ENCODE assay signal across 8 cellular contexts in genomic region chr1:25245393-25245792, GRCh38. TPM values are rescaled to one million over a fixed set of nuclear protein-coding genes. Genes with fewer than 3 reads are reported as not detected.
DNase-seq lines count a peak whose midpoint lies in the region; FAIRE-seq and TF ChIP-seq lines count a peak whose summit lies in the region.

No MANE protein-coding gene starts in this region.

- peak overlapping the region; percentile 86 for H3K4me2 ChIP-seq in OCI-LY3 (ENCODE audit: low read length)
- peak overlapping the region; percentile 86 for H3K4me2 ChIP-seq in endothelial cell of umbilical vein (ENCODE audit: insufficient read depth, low read length)

- TF ChIP-seq POLR2A in endothelial cell of umbilical vein (IDR thresholded peaks at IDR 0.05; ENCODE audit: low read depth, low read length): no peak

- H3K9ac ChIP-seq in OCI-LY3 (ENCODE audit: low read length) (no peak overlapping the region), endothelial cell of umbilical vein (replicated peaks; ENCODE audit: extremely low read depth, insufficient read depth, low read length) (peak overlapping the region; percentile 98)

- H3K9me3 ChIP-seq in CD4-positive, alpha-beta memory T cell (ENCODE audit: control insufficient read depth in 1 of 2, low read length in 2 of 2): no peaks in the 10 kb centered on the region
- no peaks in the 10 kb centered on the region for H3K9me3 ChIP-seq in OCI-LY3 (ENCODE audit: insufficient read depth, low read length)
- H3K9me3 ChIP-seq in endothelial cell of umbilical vein (replicated peaks; ENCODE audit: control insufficient read depth, insufficient read depth, low read length): no peaks in the 10 kb centered on the region

- H3K4me3 Mint-ChIP-seq in CD4-positive, alpha-beta memory T cell: peak overlapping the region; percentile 96 to 100 (median 98)
- peak overlapping the region; percentile 91 for H3K4me3 Mint-ChIP-seq in osteocyte (ENCODE audit: unreplicated experiment)

- DNase-seq in CD4-positive, alpha-beta memory T cell: no peak
- DNase-seq in endothelial cell of umbilical vein (ENCODE audit: low read depth, low spot score) (no peak), osteocyte (ENCODE audit: extremely low spot score, unreplicated experiment) (no peak), NCI-H774 (lab: John Stamatoyannopoulos, UW) (no peak), AG08395 (ENCODE audit: low spot score) (no peak), NCI-H446 treated with DMSO at 0.1 percent for 48 hours (lab: John Stamatoyannopoulos, UW) (no peak), HuH-7 (ENCODE audit: low spot score) (no peak)

- dilution Hi-C loops in endothelial cell of umbilical vein (cut with MboI; ENCODE audit: extremely low pct_ligation_motif_present, low sequenced_read_pairs): no loop called here

- BruUV-seq in endothelial cell of umbilical vein (replicated peaks; lab: Mats Ljungman, UMichigan): no TSS peak

- no peak for FAIRE-seq in endothelial cell of umbilical vein (lab: Jason Lieb, UNC)

- CTCF ChIA-PET in CD4-positive, alpha-beta memory T cell (lab: Charles Lee; ENCODE audit: partially characterized antibody): interaction anchor here (1.1 to 2.0 kb wide), 2 partner anchors 10 to 13 kb away, joined by 3 to 7 read pairs; partner anchors contain the start of gene SYF2
- CTCF ChIA-PET in endothelial cell of umbilical vein (lab: Charles Lee): no interaction called here

- H3K4me3 ChIP-seq in CD4-positive, alpha-beta memory T cell (ENCODE audit: low read length in 2 of 2): peak overlapping the region in 1 of 2 donors; percentile 98
- peak overlapping the region; percentile 97 for H3K4me3 ChIP-seq in OCI-LY3 (ENCODE audit: low read length)
- peak overlapping the region; percentile 7 to 97 (median 68) for H3K4me3 ChIP-seq in endothelial cell of umbilical vein (replicated peaks in 1 of 3; ENCODE audit: insufficient read depth in 1 of 3, low read depth in 1 of 3, low read length in 3 of 3)

- peaks cover 35% of the 10 kb centered on the region for H3K79me2 ChIP-seq in OCI-LY3 (ENCODE audit: low read length)
- peaks cover 38% of the 10 kb centered on the region for H3K79me2 ChIP-seq in endothelial cell of umbilical vein (ENCODE audit: control insufficient read depth, insufficient read depth, low read length)

- peaks cover 42% of the 10 kb centered on the region for H3K36me3 ChIP-seq in CD4-positive, alpha-beta memory T cell (ENCODE audit: insufficient read depth, low read length)
- H3K36me3 ChIP-seq in OCI-LY3 (replicated peaks; ENCODE audit: low read depth, low read length) (peaks cover 40% of the 10 kb centered on the region), endothelial cell of umbilical vein (ENCODE audit: control insufficient read depth in 2 of 2, extremely low read depth in 1 of 2, insufficient read depth in 2 of 2, low read length in 2 of 2) (peaks cover 7 to 27% of the 10 kb centered on the region in 2 experiments)

- peak overlapping the region; percentile 97 for H3K27ac ChIP-seq in CD4-positive, alpha-beta memory T cell (ENCODE audit: low read depth, low read length)
- H3K27ac ChIP-seq in OCI-LY3 (ENCODE audit: low read length) (no peak overlapping the region), endothelial cell of umbilical vein (ENCODE audit: insufficient read depth, low read depth, low read length) (no peak overlapping the region)

- peaks cover 63% of the 10 kb centered on the region for H3K4me1 ChIP-seq in CD4-positive, alpha-beta memory T cell (ENCODE audit: insufficient read depth, low read length)
- peaks cover 15% of the 10 kb centered on the region for H3K4me1 ChIP-seq in OCI-LY3 (ENCODE audit: low read length)
- H3K4me1 ChIP-seq in endothelial cell of umbilical vein (ENCODE audit: control insufficient read depth, extremely low read depth, insufficient read depth, low read length): peaks cover 26% of the 10 kb centered on the region

- no peak overlapping the region for H2AFZ ChIP-seq in OCI-LY3 (ENCODE audit: low read depth, low read length)
- H2AFZ ChIP-seq in endothelial cell of umbilical vein (ENCODE audit: low read depth, low read length): no peak overlapping the region

- H3K36me3 Mint-ChIP-seq in CD4-positive, alpha-beta memory T cell: peaks cover 48 to 69% of the 10 kb centered on the region in 2 donors
- H3K36me3 Mint-ChIP-seq in osteocyte (ENCODE audit: unreplicated experiment): peaks cover 41% of the 10 kb centered on the region

- H3K9me1 ChIP-seq in endothelial cell of umbilical vein (replicated peaks; ENCODE audit: control insufficient read depth, extremely low read depth, insufficient read depth, low read length): no peaks in the 10 kb centered on the region

- H3K27ac Mint-ChIP-seq in CD4-positive, alpha-beta memory T cell: peak overlapping the region; percentile 99 to 100 (median 100)
- peak overlapping the region; percentile 98 for H3K27ac Mint-ChIP-seq in osteocyte (ENCODE audit: unreplicated experiment)

- intact Hi-C loops in CD4-positive, alpha-beta memory T cell (cut with micrococcal nuclease): loop anchor here (10.0 kb wide), 2 partner anchors 549 to 879 kb away; no protein-coding TSS in a partner anchor
- intact Hi-C loops in endothelial cell of umbilical vein (cut with micrococcal nuclease): loop anchor here (5.0 kb wide), 3 partner anchors 92 to 277 kb away; partner anchors contain the start of gene TMEM50A

- peaks cover 30 to 84% (median 49%) of the 10 kb centered on the region in 4 donors for H3K4me1 Mint-ChIP-seq in CD4-positive, alpha-beta memory T cell
- peaks cover 46% of the 10 kb centered on the region for H3K4me1 Mint-ChIP-seq in osteocyte (ENCODE audit: unreplicated experiment)

- no peaks in the 10 kb centered on the region for H3K27me3 ChIP-seq in CD4-positive, alpha-beta memory T cell (ENCODE audit: insufficient read depth, low read length)
- H3K27me3 ChIP-seq in OCI-LY3 (ENCODE audit: low read depth, low read length) (no peaks in the 10 kb centered on the region), endothelial cell of umbilical vein (ENCODE audit: control insufficient read depth in 2 of 2, insufficient read depth in 2 of 2, low read length in 2 of 2) (no peaks in the 10 kb centered on the region)

- peaks cover 19% of the 10 kb centered on the region for H4K20me1 ChIP-seq in OCI-LY3 (ENCODE audit: insufficient read depth, low read length)
- H4K20me1 ChIP-seq in endothelial cell of umbilical vein (replicated peaks; ENCODE audit: control insufficient read depth, extremely low read depth, insufficient read depth, low read length): peaks cover 15% of the 10 kb centered on the region

- TF ChIP-seq CTCF in OCI-LY3 (IDR thresholded peaks at IDR 0.05; ENCODE audit: low read depth, low read length): no peak
- no peak for TF ChIP-seq CTCF in endothelial cell of umbilical vein (IDR thresholded peaks at IDR 0.05; ENCODE audit: extremely low read depth in 1 of 2, insufficient read depth in 1 of 2, low read depth in 1 of 2, low read length in 2 of 2)
- no peak for TF ChIP-seq CTCF in osteocyte (IDR thresholded peaks at IDR 0.05)

- peaks cover 0 to 2% of the 10 kb centered on the region in 2 donors for H3K27me3 Mint-ChIP-seq in CD4-positive, alpha-beta memory T cell
- H3K27me3 Mint-ChIP-seq in osteocyte (ENCODE audit: unreplicated experiment): no peaks in the 10 kb centered on the region

- POLR2A ChIA-PET in CD4-positive, alpha-beta memory T cell (lab: Charles Lee; ENCODE audit: partially characterized antibody): interaction anchor here (0.6 to 6.8 kb wide), 6 partner anchors 13 to 1430 kb away, joined by 3 to 96 read pairs (median 3); partner anchors contain the start of gene SYF2
- POLR2A ChIA-PET in endothelial cell of umbilical vein (lab: Charles Lee): interaction anchor here (1.0 kb wide), 1 partner anchor 13 kb away, joined by 5 read pairs; the partner anchor contains the start of gene SYF2

- H3K9me3 Mint-ChIP-seq in CD4-positive, alpha-beta memory T cell: peaks cover 0 to 20% (median 0%) of the 10 kb centered on the region in 8 donors
- no peaks in the 10 kb centered on the region for H3K9me3 Mint-ChIP-seq in osteocyte (ENCODE audit: unreplicated experiment)

RNA-seq across cellular contexts. Expression of gene RSRP1, which starts 1.9 kb away (rescaled TPM):
- 100 to 1,000 TPM; 470 to 494 TPM for total RNA-seq in CD4-positive, alpha-beta memory T cell
- 10 to 100 TPM; 33.1 to 57.5 TPM for polyA plus RNA-seq in CD4-positive, alpha-beta memory T cell
- total RNA-seq in endothelial cell of umbilical vein: 99.4 and 102 TPM in 2 replicates
- polyA plus RNA-seq in endothelial cell of umbilical vein: 42.5 and 50.5 TPM in 2 replicates
- polyA plus RNA-seq in endothelial cell of umbilical vein (2011; cell fraction: cytosol; rRNA removed): 18.4 and 30.7 TPM in 2 replicates
- polyA plus RNA-seq in endothelial cell of umbilical vein (2011; cell fraction: nucleus; rRNA removed): 345 and 504 TPM in 2 replicates
- 41.7 and 54.9 TPM in 2 replicates for polyA plus RNA-seq in endothelial cell of umbilical vein (2012)
- 64.9 and 68.5 TPM in 2 replicates for polyA minus RNA-seq in endothelial cell of umbilical vein
- polyA minus RNA-seq in endothelial cell of umbilical vein (2011; cell fraction: cytosol; rRNA and poly(A)+ RNA removed): 24.6 TPM
- polyA minus RNA-seq in endothelial cell of umbilical vein (2011; cell fraction: nucleus; rRNA and poly(A)+ RNA removed): 135 and 169 TPM in 2 replicates
- 122 and 126 TPM in 2 replicates for total RNA-seq in osteocyte

RNA-seq across cellular contexts. Expression of gene SYF2, which starts 13.1 kb away (rescaled TPM):
- total RNA-seq in CD4-positive, alpha-beta memory T cell: 10 to 100 TPM; 64.3 to 66.8 TPM
- 100 to 1,000 TPM in 1 of 2 donors, 10 to 100 TPM in 1; 82.9 to 111 TPM for polyA plus RNA-seq in CD4-positive, alpha-beta memory T cell
- total RNA-seq in endothelial cell of umbilical vein (38.0 and 40.2 TPM in 2 replicates), osteocyte (35.6 and 38.4 TPM in 2 replicates)
- 5.9 and 9.3 TPM in 2 replicates for polyA plus RNA-seq in endothelial cell of umbilical vein
- 25.7 and 27.4 TPM in 2 replicates for polyA plus RNA-seq in endothelial cell of umbilical vein (2011; cell fraction: cytosol; rRNA removed)
- polyA plus RNA-seq in endothelial cell of umbilical vein (2011; cell fraction: nucleus; rRNA removed): 11.3 and 16.2 TPM in 2 replicates
- 35.8 and 50.8 TPM in 2 replicates for polyA plus RNA-seq in endothelial cell of umbilical vein (2012)
- 4.9 and 5.9 TPM in 2 replicates for polyA minus RNA-seq in endothelial cell of umbilical vein
- 6.2 TPM for polyA minus RNA-seq in endothelial cell of umbilical vein (2011; cell fraction: cytosol; rRNA and poly(A)+ RNA removed)
- 11.2 and 11.4 TPM in 2 replicates for polyA minus RNA-seq in endothelial cell of umbilical vein (2011; cell fraction: nucleus; rRNA and poly(A)+ RNA removed)

RNA-seq across cellular contexts. Expression of gene RHD, which starts 26.9 kb away (rescaled TPM):
- under 1 TPM in 1 of 2 experiments, not detected in 1; 0.15 TPM for total RNA-seq in CD4-positive, alpha-beta memory T cell
- polyA plus RNA-seq in CD4-positive, alpha-beta memory T cell: under 1 TPM; 0.13 to 0.44 TPM
- not detected in 2 replicates for total RNA-seq in endothelial cell of umbilical vein
- not detected in 2 replicates for polyA plus RNA-seq in endothelial cell of umbilical vein
- polyA plus RNA-seq in endothelial cell of umbilical vein (2011; cell fraction: cytosol; rRNA removed): not detected in 2 replicates
- not detected in 2 replicates for polyA plus RNA-seq in endothelial cell of umbilical vein (2011; cell fraction: nucleus; rRNA removed)
- polyA plus RNA-seq in endothelial cell of umbilical vein (2012): 0.10 and 0.17 TPM in 2 replicates
- polyA minus RNA-seq in endothelial cell of umbilical vein: 1.2 and 5.0 TPM in 2 replicates
- not detected for polyA minus RNA-seq in endothelial cell of umbilical vein (2011; cell fraction: cytosol; rRNA and poly(A)+ RNA removed)
- polyA minus RNA-seq in endothelial cell of umbilical vein (2011; cell fraction: nucleus; rRNA and poly(A)+ RNA removed): not detected in 2 replicates
- total RNA-seq in osteocyte: not detected in 2 replicates
